ENCODE assay signal across 8 cellular contexts in genomic region chr9:1009101-1009707, GRCh38. TPM values are rescaled to one million over a fixed set of nuclear protein-coding genes. Genes with fewer than 3 reads are reported as not detected.
DNase-seq lines count a peak whose midpoint lies in the region; ATAC-seq and TF ChIP-seq lines count a peak whose summit lies in the region.

No MANE protein-coding gene starts in this region.

- peak; percentile 95 for ATAC-seq in GM21825 (IDR thresholded peaks at IDR 0.05; ENCODE audit: unreplicated experiment)

- no peak overlapping the region for H3K27ac ChIP-seq in KMS-11

- H3K9ac ChIP-seq in KMS-11: no peak overlapping the region

- H3K36me3 ChIP-seq in KMS-11 (ENCODE audit: insufficient read depth): no peaks in the 10 kb centered on the region

- TF ChIP-seq CTCF in KMS-11 (conservative IDR thresholded peaks at IDR 0.05; ENCODE audit: low read depth, low read length): peak; percentile 94

- no peak overlapping the region for H3K4me3 ChIP-seq in KMS-11 (IDR thresholded peaks at IDR 0.05; ENCODE audit: insufficient read depth, low read depth, low read length)

- no peaks in the 10 kb centered on the region for H4K20me1 ChIP-seq in KMS-11 (ENCODE audit: insufficient read depth)

- H3K27me3 ChIP-seq in KMS-11 (ENCODE audit: insufficient read depth, low read depth): no peaks in the 10 kb centered on the region

- H2AFZ ChIP-seq in KMS-11 (ENCODE audit: low read depth): peak overlapping the region; percentile 43

- no peak overlapping the region; the same call in 1 of the 2 replicates for H3K4me2 ChIP-seq in KMS-11

- peak; percentile 40 for DNase-seq in GM04504 (ENCODE audit: low read depth)
- DNase-seq in SHP77 treated with DMSO at 0.1 percent for 48 hours (lab: John Stamatoyannopoulos, UW): peak; percentile 1
- peak; percentile 90 for DNase-seq in activated effector memory CD4-positive, alpha-beta T cell treated with anti-CD3 and anti-CD28 coated beads, Interleukin-2, amount 50 U/mL, for 16 hours
- peak; percentile 41 for DNase-seq in glomerular endothelial cell (ENCODE audit: extremely low read depth, low read depth, low spot score)
- peak; percentile 83 for DNase-seq in pons (ENCODE audit: low spot score)
- DNase-seq in ureter (ENCODE audit: low spot score): peak; percentile 81

- H3K79me2 ChIP-seq in KMS-11 (ENCODE audit: insufficient read depth, low read depth): no peaks in the 10 kb centered on the region

- H3K4me1 ChIP-seq in KMS-11 (ENCODE audit: low read depth, poor library complexity, severe bottlenecking): peaks cover 15% of the 10 kb centered on the region

RNA-seq across cellular contexts. Expression of gene DMRT3, which starts 32.7 kb away (rescaled TPM):
- 0.47 and 1.2 TPM in 2 replicates for total RNA-seq in glomerular endothelial cell
- not detected for total RNA-seq in ureter

RNA-seq across cellular contexts. Expression of gene DMRT2, which starts 41.0 kb away (rescaled TPM):
- total RNA-seq in glomerular endothelial cell (not detected in 2 replicates), ureter (0.26 TPM)

Comparison
In these comparisons a context has a peak if more than half of its experiments do, and no peak if none do; other contexts are left out.
1. DNase-seq: peak in every context shown above with its lines; median percentile 90 in activated effector memory CD4-positive, alpha-beta T cell treated with anti-CD3 and anti-CD28 coated beads, Interleukin-2, amount 50 U/mL, for 16 hours; 83 in pons; 81 in ureter; 41 in glomerular endothelial cell; 40 in GM04504; 1 in SHP77 treated with DMSO at 0.1 percent for 48 hours.